ENCODE assay signal across 12 cellular contexts in the genomic region with DNA sequence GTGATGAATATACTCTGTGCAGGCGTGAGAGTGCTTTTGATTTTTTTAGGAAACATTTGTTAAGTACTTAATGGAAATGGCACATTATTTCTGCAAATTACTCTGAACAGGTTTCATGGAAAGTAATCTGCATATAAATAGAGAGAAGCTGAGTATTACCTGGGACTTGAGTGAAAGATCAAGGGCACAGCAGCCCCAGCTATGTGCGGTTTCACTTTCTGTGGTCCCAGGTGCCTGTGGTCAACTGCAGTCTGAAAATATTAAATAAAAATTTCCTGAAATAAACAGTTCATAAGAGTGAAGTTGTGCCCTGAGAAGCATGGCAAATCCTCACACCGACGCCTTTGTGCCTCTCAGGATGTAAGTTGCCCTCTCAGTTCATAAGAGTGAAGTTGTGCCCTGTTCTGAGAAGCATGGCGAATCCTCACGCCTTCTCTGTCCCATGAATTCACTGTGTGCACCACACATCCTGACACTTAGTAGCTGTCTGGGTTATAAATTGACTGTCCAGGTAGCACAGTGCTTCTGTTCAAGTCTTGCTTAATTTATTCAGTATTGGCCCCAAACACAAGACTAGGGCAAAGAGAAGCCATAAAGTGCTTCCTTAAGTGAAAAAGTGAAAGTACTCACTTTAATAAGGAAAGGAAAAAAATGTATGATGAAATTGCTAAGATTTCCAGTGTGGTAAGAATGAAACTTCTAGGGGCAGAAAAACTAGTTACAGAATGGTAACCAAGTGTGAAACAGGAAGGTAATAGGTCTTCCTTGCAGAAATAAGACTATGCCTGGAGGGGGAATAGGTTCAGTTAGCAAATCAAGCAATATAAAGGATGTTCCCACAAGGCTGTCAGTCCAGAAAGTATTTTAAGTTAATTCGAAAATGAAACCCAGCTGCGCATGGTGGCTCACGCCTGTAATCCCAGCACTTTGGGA. TPM values are rescaled to one million over a fixed set of nuclear protein-coding genes. Genes with fewer than 3 reads are reported as not detected.
DNase-seq lines count a peak whose midpoint lies in the region; ATAC-seq and FAIRE-seq lines count a peak whose summit lies in the region.
"Had no signal": no experiment of that assay in that cellular context is flagged by ENCODE, and none has a peak within 500 bp of the region (broad histone marks: within the 10 kb centered on the region; RNA-seq: fewer than 3 reads in every experiment).

No MANE protein-coding gene starts in this region.

- peaks cover 4% of the 10 kb centered on the region for H3K36me3 Mint-ChIP-seq in activated naive CD8-positive, alpha-beta T cell treated with anti-CD3 and anti-CD28 coated beads, Interleukin-2, amount 50 U/mL, for 24 hours (ENCODE audit: low read depth)

- H3K27ac Mint-ChIP-seq in activated naive CD8-positive, alpha-beta T cell treated with anti-CD3 and anti-CD28 coated beads, Interleukin-2, amount 50 U/mL, for 24 hours, result peak overlapping the region; percentile 90
- H3K27ac Mint-ChIP-seq: dendritic cell treated with granulocyte-macrophage colony-stimulating factor and Interleukin-4, amounts not matched to agents 40 ng/mL and 50 ng/mL, for 4 days had no signal

- peak; percentile 63 for ATAC-seq in GM21423 (IDR thresholded peaks at IDR 0.05; ENCODE audit: unreplicated experiment)
- ATAC-seq in HG03432 (IDR thresholded peaks at IDR 0.05; ENCODE audit: unreplicated experiment), result peak; percentile 67
- ATAC-seq in activated naive CD8-positive, alpha-beta T cell treated with anti-CD3 and anti-CD28 coated beads, Interleukin-2, amount 50 U/mL, for 24 hours, result peak; percentile 67
- ATAC-seq: psoas muscle had no signal

- peaks cover 9% of the 10 kb centered on the region for H3K9me3 Mint-ChIP-seq in activated naive CD8-positive, alpha-beta T cell treated with anti-CD3 and anti-CD28 coated beads, Interleukin-2, amount 50 U/mL, for 24 hours

- H3K4me1 Mint-ChIP-seq in activated naive CD8-positive, alpha-beta T cell treated with anti-CD3 and anti-CD28 coated beads, Interleukin-2, amount 50 U/mL, for 24 hours, result peaks cover 45% of the 10 kb centered on the region

- H3K27me3 Mint-ChIP-seq in activated naive CD8-positive, alpha-beta T cell treated with anti-CD3 and anti-CD28 coated beads, Interleukin-2, amount 50 U/mL, for 24 hours, result peaks cover 8% of the 10 kb centered on the region

- DNase-seq in GM18507 (ENCODE audit: extremely low spot score, insufficient read length, low read depth), result no peak
- DNase-seq in activated naive CD8-positive, alpha-beta T cell treated with anti-CD3 and anti-CD28 coated beads, Interleukin-2, amount 50 U/mL, for 24 hours, result peak; percentile 27
- DNase-seq in NCI-H2171 treated with DMSO at 0.1 percent for 48 hours (lab: John Stamatoyannopoulos, UW), result no peak
- DNase-seq in GDM1 (lab: John Stamatoyannopoulos, UW), result no peak
- DNase-seq in mucosa of gallbladder (ENCODE audit: low spot score), result no peak
- DNase-seq in NCI-H187 (lab: John Stamatoyannopoulos, UW), result no peak
- DNase-seq: NCI-H82, psoas muscle had no signal

- H3K4me3 Mint-ChIP-seq in activated naive CD8-positive, alpha-beta T cell treated with anti-CD3 and anti-CD28 coated beads, Interleukin-2, amount 50 U/mL, for 24 hours, result peak overlapping the region; percentile 64
- H3K4me3 Mint-ChIP-seq: dendritic cell treated with granulocyte-macrophage colony-stimulating factor and Interleukin-4, amounts not matched to agents 40 ng/mL and 50 ng/mL, for 4 days had no signal

- peak; percentile 67 for FAIRE-seq in GM18507 (lab: Jason Lieb, UNC)
- FAIRE-seq: G401.6 had no signal

RNA-seq across cellular contexts. Expression of gene SNTG2, which starts 4.3 kb away (rescaled TPM):
- total RNA-seq in mucosa of gallbladder, result 2.0 TPM
